In genomic region chr18:10088734-10089133, GRCh38 we compare ENCODE assay signal across 25 cellular contexts.
"Had no signal": no experiment of that assay in that cellular context is flagged by ENCODE, and none has a peak within 500 bp of the region (broad histone marks: within the 10 kb centered on the region; RNA-seq: fewer than 3 reads in every experiment).

No MANE protein-coding gene starts in this region.

- H3K27ac ChIP-seq: gastroesophageal sphincter, heart right ventricle, prostate gland, right atrium auricular region, suprapubic skin had no signal

- ATAC-seq: effector memory CD8-positive, alpha-beta T cell; gastroesophageal sphincter; heart right ventricle; naive thymus-derived CD4-positive, alpha-beta T cell; sciatic nerve; stimulated activated naive CD8-positive, alpha-beta T cell treated with anti-CD3 and anti-CD28 coated beads, Interleukin-15, amount 100 ng/mL, for 72 hours had no signal

- H3K9me3 ChIP-seq: prostate gland, right atrium auricular region, suprapubic skin had no signal

- H3K4me2 ChIP-seq: smooth muscle cell had no signal

- H3K27me3 ChIP-seq: gastroesophageal sphincter, heart right ventricle, right atrium auricular region, suprapubic skin had no signal

- FAIRE-seq: endometrium had no signal

- H3K36me3 ChIP-seq: gastroesophageal sphincter, heart right ventricle, prostate gland, right atrium auricular region, suprapubic skin had no signal

- DNase-seq: cerebellar nuclear complex; cortex of kidney; effector memory CD8-positive, alpha-beta T cell; foreskin fibroblast; heart right ventricle; hippocampal formation; immature natural killer cell; islet precursor cell; naive thymus-derived CD4-positive, alpha-beta T cell; nucleus accumbens; stimulated activated CD4-positive, alpha-beta T cell treated with anti-CD3 and anti-CD28 coated beads, Interleukin-12 subunit alpha, Interleukin-12 subunit beta, amount 100 ng/mL, for 4 hours; stimulated activated CD4-positive, alpha-beta T cell treated with anti-CD3 and anti-CD28 coated beads, Interleukin-1b, Interleukin-23, amount 100 ng/mL, for 48 hours; stimulated activated CD4-positive, alpha-beta T cell treated with anti-CD3 and anti-CD28 coated beads, Interleukin-4, amount 100 ng/mL, for 1 hour; stimulated activated CD8-positive, alpha-beta memory T cell treated with anti-CD3 and anti-CD28 coated beads, Interleukin-4, amount 100 ng/mL, for 48 hours; stimulated activated naive CD4-positive, alpha-beta T cell; stimulated activated naive CD8-positive, alpha-beta T cell treated with anti-CD3 and anti-CD28 coated beads, Interleukin-15, amount 100 ng/mL, for 72 hours; trophoblast cell had no signal

- H3K4me3 ChIP-seq: gastroesophageal sphincter, heart right ventricle, lung, prostate gland, right atrium auricular region, smooth muscle cell, suprapubic skin had no signal

- H3K4me1 ChIP-seq: gastroesophageal sphincter, heart right ventricle, prostate gland, right atrium auricular region had no signal
